19 cellular contexts compared by ENCODE assay signal in the genomic region with DNA sequence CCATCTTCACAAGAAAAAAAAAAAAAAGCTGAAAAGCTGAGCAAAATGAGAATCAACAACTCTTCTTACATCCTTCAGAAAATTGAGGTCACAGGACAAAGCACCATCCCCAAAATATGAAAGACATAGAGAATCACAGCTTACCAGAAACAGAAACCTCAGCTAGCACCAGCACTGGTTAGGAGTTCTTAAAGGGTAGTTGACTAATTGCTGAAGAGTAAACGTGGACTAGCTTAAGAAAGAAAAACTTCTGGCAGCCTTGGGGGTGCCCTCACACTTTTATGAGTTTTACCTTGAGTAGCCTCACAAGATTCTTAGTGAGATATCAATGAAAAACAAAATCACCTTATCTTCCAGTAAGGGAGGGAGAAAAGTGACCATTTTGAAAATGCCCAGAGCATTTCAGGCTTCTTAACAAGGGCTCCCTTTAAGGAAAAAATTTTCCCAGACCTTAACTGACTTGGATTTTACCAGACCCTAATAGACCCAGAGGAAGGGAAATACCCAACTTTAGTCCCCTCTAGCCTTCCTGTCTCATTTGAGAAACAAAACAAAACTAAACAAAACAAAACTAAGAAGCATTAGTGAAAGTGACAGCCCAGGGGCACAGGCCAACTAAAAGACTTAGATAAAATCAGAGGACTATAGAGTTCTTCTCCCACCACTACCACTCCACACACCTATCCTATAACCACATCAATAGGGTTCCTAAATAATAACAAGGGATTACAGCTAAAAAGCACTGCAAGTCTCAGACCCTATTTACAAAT.
DNase-seq lines count a peak whose midpoint lies in the region; ATAC-seq and TF ChIP-seq lines count a peak whose summit lies in the region.
"Had no signal": no experiment of that assay in that cellular context is flagged by ENCODE, and none has a peak within 500 bp of the region (broad histone marks: within the 10 kb centered on the region; RNA-seq: fewer than 3 reads in every experiment).

No MANE protein-coding gene starts in this region.

- TF ChIP-seq CTCF in spleen (IDR thresholded peaks at IDR 0.05 in 8 of 11, conservative IDR thresholded peaks at IDR 0.05 in 3 of 11) = no peak

- no peaks in the 10 kb centered on the region for H3K27me3 ChIP-seq in spleen (replicated peaks in 1 of 7)

- H3K36me3 ChIP-seq in spleen = no peaks in the 10 kb centered on the region

- H3K27ac ChIP-seq in spleen = no peak overlapping the region
- H3K27ac ChIP-seq: parathyroid adenoma, skin epidermis had no signal

- no peaks in the 10 kb centered on the region for H3K9me3 ChIP-seq in spleen

- no peak for TF ChIP-seq POLR2A in spleen (IDR thresholded peaks at IDR 0.05)

- DNase-seq in renal cortical epithelial cell (ENCODE audit: low read depth) (peak; percentile 12), spleen (no peak)
- no peak for DNase-seq in activated CD4-positive, alpha-beta T cell treated with anti-CD3 and anti-CD28 coated beads, Interleukin-2, amount 50 U/mL, for 4 hours
- no peak for DNase-seq in activated CD4-positive, alpha-beta T cell treated with anti-CD3 and anti-CD28 coated beads for 1 hour
- DNase-seq: activated CD8-positive, alpha-beta T cell treated with anti-CD3 and anti-CD28 coated beads, Interleukin-2, amount 10 ng/mL, durations not matched to agents 7 days and 5 days; activated T-cell treated with anti-CD3 and anti-CD28 coated beads, Interleukin-2, amount 50 U/mL, for 48 hours; EL; naive B cell; NCI-H1417 treated with DMSO at 0.1 percent for 48 hours; NCI-H526 treated with DMSO at 0.1 percent for 48 hours; stimulated activated CD4-positive, alpha-beta T cell treated with anti-CD3 and anti-CD28 coated beads, Interleukin-4, amount 100 ng/mL, for 24 hours; T-helper 17 cell had no signal

- H3K4me1 ChIP-seq in spleen = no peaks in the 10 kb centered on the region
- H3K4me1 ChIP-seq: parathyroid adenoma had no signal

- intact Hi-C loops in spleen (cut with DNase I; ENCODE audit: low total_unique reads) = no loop called here

- WGBS in spleen, 5 donors = 32 to 59% (median 47%) methylated on average over 1 of the region's 1 CpG

- H3K4me3 ChIP-seq in spleen = no peak overlapping the region
- H3K4me3 ChIP-seq: lung, skin epidermis had no signal

- ATAC-seq in GM19351 (IDR thresholded peaks at IDR 0.05; ENCODE audit: unreplicated experiment) (peak; percentile 76), GM21825 (IDR thresholded peaks at IDR 0.05; ENCODE audit: unreplicated experiment) (peak; percentile 73), HG03432 (IDR thresholded peaks at IDR 0.05; ENCODE audit: unreplicated experiment) (peak; percentile 77)
- ATAC-seq: activated CD8-positive, alpha-beta T cell treated with anti-CD3 and anti-CD28 coated beads, Interleukin-2, amount 10 ng/mL, durations not matched to agents 7 days and 5 days; activated naive CD4-positive, alpha-beta T cell treated with anti-CD3 and anti-CD28 coated beads, Interleukin-2, amount 50 U/mL, for 72 hours; T-helper 17 cell had no signal
